In genomic region chr2:109005686-109006204, GRCh38 we compare ENCODE assay signal across 14 cellular contexts. TPM values are rescaled to one million over a fixed set of nuclear protein-coding genes. Genes with fewer than 3 reads are reported as not detected.
DNase-seq lines count a peak whose midpoint lies in the region; ATAC-seq and TF ChIP-seq lines count a peak whose summit lies in the region.
"Had no signal": no experiment of that assay in that cellular context is flagged by ENCODE, and none has a peak within 500 bp of the region (broad histone marks: within the 10 kb centered on the region; RNA-seq: fewer than 3 reads in every experiment).

No MANE protein-coding gene starts in this region.

- H3K4me2 ChIP-seq in IMR-90 (ENCODE audit: low read depth, low read length) (no peak overlapping the region), fibroblast of lung (ENCODE audit: extremely low read depth, insufficient read depth, low read length) (no peak overlapping the region), osteoblast (ENCODE audit: insufficient read depth, low read length) (no peak overlapping the region), neuronal stem cell (ENCODE audit: insufficient read depth, low read length, poor library complexity, severe bottlenecking) (no peak overlapping the region)

- H3K4me1 ChIP-seq in IMR-90 (ENCODE audit: control insufficient read depth, insufficient read depth, low read length) (no peaks in the 10 kb centered on the region), fibroblast of lung (ENCODE audit: control insufficient read depth, extremely low read depth, insufficient read depth, low read length) (no peaks in the 10 kb centered on the region), osteoblast (ENCODE audit: insufficient read depth, low read length) (peaks cover 3% of the 10 kb centered on the region), neuronal stem cell (ENCODE audit: control insufficient read depth in 2 of 2, insufficient read depth in 1 of 2, low read depth in 1 of 2, low read length in 2 of 2) (no peaks in the 10 kb centered on the region)
- H3K4me1 ChIP-seq: gastroesophageal sphincter had no signal

- no peaks in the 10 kb centered on the region for H3K36me3 ChIP-seq in IMR-90 (ENCODE audit: control insufficient read depth, insufficient read depth, low read length)
- no peaks in the 10 kb centered on the region for H3K36me3 ChIP-seq in fibroblast of lung (ENCODE audit: control insufficient read depth, insufficient read depth, low read length)
- no peaks in the 10 kb centered on the region for H3K36me3 ChIP-seq in osteoblast (ENCODE audit: insufficient read depth, low read length)
- no peaks in the 10 kb centered on the region for H3K36me3 ChIP-seq in neuronal stem cell (replicated peaks in 1 of 2; ENCODE audit: control insufficient read depth in 2 of 2, insufficient read depth in 2 of 2, low read length in 2 of 2)
- H3K36me3 ChIP-seq: gastroesophageal sphincter had no signal

- no peak overlapping the region for H4K5ac ChIP-seq in IMR-90 (ENCODE audit: low read depth, low read length)

- H3K27ac ChIP-seq in IMR-90 (ENCODE audit: insufficient read depth, low read length): no peak overlapping the region
- H3K27ac ChIP-seq in fibroblast of lung (ENCODE audit: insufficient read depth, low read length): no peak overlapping the region
- no peak overlapping the region for H3K27ac ChIP-seq in osteoblast (ENCODE audit: low read depth, low read length)
- no peak overlapping the region for H3K27ac ChIP-seq in neuronal stem cell (replicated peaks; ENCODE audit: low read length)
- H3K27ac ChIP-seq: gastroesophageal sphincter had no signal

- H4K20me1 ChIP-seq in IMR-90 (ENCODE audit: insufficient read depth, low read length): no peaks in the 10 kb centered on the region
- no peaks in the 10 kb centered on the region for H4K20me1 ChIP-seq in fibroblast of lung (ENCODE audit: control insufficient read depth, extremely low read depth, insufficient read depth, low read length)
- no peaks in the 10 kb centered on the region for H4K20me1 ChIP-seq in osteoblast (ENCODE audit: insufficient read depth, low read length)

- DNase-seq in AG20443 (ENCODE audit: low spot score) (peak; percentile 39), IMR-90 (no peak), fibroblast of lung (ENCODE audit: low read depth in 2 of 2) (peak; percentile 49 to 52), osteoblast (ENCODE audit: insufficient read length, low spot score, missing footprints) (no peak), neuronal stem cell (ENCODE audit: low spot score) (no peak), cortex of kidney (lab: John Stamatoyannopoulos, UW) (no peak), omental fat pad (ENCODE audit: low spot score) (no peak)
- DNase-seq in activated CD8-positive, alpha-beta memory T cell treated with anti-CD3 and anti-CD28 coated beads, Interleukin-2, amount 50 U/mL, for 48 hours: no peak
- DNase-seq: activated CD4-positive, alpha-beta memory T cell treated with anti-CD3 and anti-CD28 coated beads, Interleukin-2, amount 10 ng/mL, durations not matched to agents 7 days and 5 days; activated naive CD8-positive, alpha-beta T cell treated with anti-CD3 and anti-CD28 coated beads, Interleukin-2, amount 50 U/mL, for 24 hours; DMS79 treated with DMSO at 0.1 percent for 48 hours; mammary epithelial cell; stimulated activated CD4-positive, alpha-beta T cell treated with anti-CD3 and anti-CD28 coated beads, Interleukin-1b, Interleukin-23, amount 100 ng/mL, for 48 hours had no signal

- no TSS peak for BruUV-seq in IMR-90 (replicated peaks; lab: Mats Ljungman, UMichigan)

- TF ChIP-seq CTCF in IMR-90 (conservative IDR thresholded peaks at IDR 0.05; ENCODE audit: low read depth, low read length) (no peak), fibroblast of lung (conservative IDR thresholded peaks at IDR 0.05 in 1 of 2, IDR thresholded peaks at IDR 0.05 in 1 of 2; ENCODE audit: low read depth in 1 of 2, low read length in 2 of 2) (no peak), osteoblast (IDR thresholded peaks at IDR 0.05; ENCODE audit: extremely low read depth, low read depth, low read length) (no peak), omental fat pad (IDR thresholded peaks at IDR 0.05) (no peak)

- H2AK5ac ChIP-seq in IMR-90 (ENCODE audit: low read depth, low read length) (no peak overlapping the region), neuronal stem cell (ENCODE audit: low read depth, low read length) (no peak overlapping the region)

- H3K9me3 ChIP-seq in IMR-90 (ENCODE audit: control insufficient read depth, insufficient read depth, low read length) (no peaks in the 10 kb centered on the region), fibroblast of lung (ENCODE audit: control insufficient read depth, insufficient read depth, low read depth, low read length) (no peaks in the 10 kb centered on the region), osteoblast (ENCODE audit: low read depth, low read length) (no peaks in the 10 kb centered on the region), neuronal stem cell (replicated peaks in 1 of 2; ENCODE audit: control insufficient read depth in 2 of 2, insufficient read depth in 1 of 2, low read depth in 1 of 2, low read length in 2 of 2) (peaks cover 0 to 1% of the 10 kb centered on the region in 2 donors)
- H3K9me3 ChIP-seq: gastroesophageal sphincter had no signal

- H2AFZ ChIP-seq in IMR-90 (replicated peaks; ENCODE audit: low read length, poor library complexity) (no peak overlapping the region), fibroblast of lung (ENCODE audit: low read length) (no peak overlapping the region), osteoblast (ENCODE audit: low read length) (peak overlapping the region; percentile 82), neuronal stem cell (ENCODE audit: low read length) (no peak overlapping the region)

- ATAC-seq in IMR-90 (ENCODE audit: low read depth): no peak
- ATAC-seq in omental fat pad (ENCODE audit: low FRiP score): no peak
- ATAC-seq: activated naive CD8-positive, alpha-beta T cell treated with anti-CD3 and anti-CD28 coated beads, Interleukin-2, amount 50 U/mL, for 24 hours; gastroesophageal sphincter had no signal

- H4K8ac ChIP-seq in IMR-90 (ENCODE audit: low read depth in 2 of 2, low read length in 2 of 2) (no peak overlapping the region), neuronal stem cell (ENCODE audit: low read depth, low read length) (no peak overlapping the region)

- no peak overlapping the region for H2BK20ac ChIP-seq in IMR-90 (ENCODE audit: low read depth, low read length)

- H2BK120ac ChIP-seq in IMR-90 (ENCODE audit: low read depth, low read length) (no peak overlapping the region), neuronal stem cell (ENCODE audit: low read depth, low read length) (no peak overlapping the region)

- dilution Hi-C loops in IMR-90 (cut with HindIII; ENCODE audit: low sequenced_read_pairs, unreplicated experiment): no loop called here

- H3K27me3 ChIP-seq in IMR-90 (ENCODE audit: control insufficient read depth, insufficient read depth, low read length) (peaks cover 38% of the 10 kb centered on the region), fibroblast of lung (ENCODE audit: control insufficient read depth, insufficient read depth, low read length) (peaks cover 7% of the 10 kb centered on the region), osteoblast (ENCODE audit: insufficient read depth, low read length) (peaks cover 22% of the 10 kb centered on the region), neuronal stem cell (ENCODE audit: control insufficient read depth in 3 of 3, insufficient read depth in 3 of 3, low read depth in 1 of 3, low read length in 3 of 3) (peaks cover 0 to 8% (median 0%) of the 10 kb centered on the region in 3 experiments)
- H3K27me3 ChIP-seq: gastroesophageal sphincter had no signal

- TF ChIP-seq RAD21 in IMR-90 (IDR thresholded peaks at IDR 0.05; ENCODE audit: low read length): no peak

- no peak overlapping the region for H2BK12ac ChIP-seq in neuronal stem cell (ENCODE audit: low read length)

- CTCF ChIA-PET in IMR-90 (lab: Yijun Ruan, JAX): no interaction called here

- 77% methylated on average over 11 of the region's 20 CpGs; no CpG with 5 or more reads in 1 of the 2 experiments for WGBS in IMR-90 (ENCODE audit: extremely low coverage in 2 of 2, insufficient read length in 1 of 2), 2 experiments
- WGBS in neuronal stem cell (ENCODE audit: extremely low coverage in 2 of 2, insufficient read length in 2 of 2, insufficient replicate concordance in 1 of 2), 2 donors: no CpG with 5 or more reads among the region's 20 CpGs

- H3K79me2 ChIP-seq in fibroblast of lung (ENCODE audit: control insufficient read depth, insufficient read depth, low read length): no peaks in the 10 kb centered on the region
- no peaks in the 10 kb centered on the region for H3K79me2 ChIP-seq in osteoblast (ENCODE audit: insufficient read depth, low read length)

- H3K79me1 ChIP-seq in IMR-90 (ENCODE audit: low read depth in 1 of 2, low read length in 2 of 2) (no peaks in the 10 kb centered on the region), neuronal stem cell (ENCODE audit: low read depth, low read length) (no peaks in the 10 kb centered on the region)

- H3K18ac ChIP-seq in IMR-90 (ENCODE audit: low read depth, low read length) (no peak overlapping the region), neuronal stem cell (ENCODE audit: low read length) (no peak overlapping the region)

- no peaks in the 10 kb centered on the region for H3K9me1 ChIP-seq in IMR-90 (ENCODE audit: insufficient read depth, low read length)

- H3K14ac ChIP-seq in IMR-90 (replicated peaks; ENCODE audit: low read depth, low read length) (no peak overlapping the region), neuronal stem cell (ENCODE audit: low read length) (no peak overlapping the region)

- no peak overlapping the region for H2BK15ac ChIP-seq in IMR-90 (ENCODE audit: low read depth, low read length)
- no peak overlapping the region for H2BK15ac ChIP-seq in neuronal stem cell (ENCODE audit: low read length)

- H3K23ac ChIP-seq in IMR-90 (ENCODE audit: low read depth, low read length): no peak overlapping the region
- no peak overlapping the region for H3K23ac ChIP-seq in neuronal stem cell (ENCODE audit: low read depth, low read length, poor library complexity)

- H3K4ac ChIP-seq in IMR-90 (ENCODE audit: low read depth, low read length): no peak overlapping the region
- no peak overlapping the region for H3K4ac ChIP-seq in neuronal stem cell (ENCODE audit: low read length)

- H2BK5ac ChIP-seq in IMR-90 (ENCODE audit: low read depth, low read length, poor library complexity, severe bottlenecking): no peak overlapping the region
- H2BK5ac ChIP-seq in neuronal stem cell (ENCODE audit: low read length): no peak overlapping the region

- intact Hi-C loops in IMR-90 (cut with micrococcal nuclease): no loop called here

- in situ Hi-C loops in IMR-90 (cut with MboI; ENCODE audit: low sequenced_read_pairs): no loop called here

- H3K56ac ChIP-seq in IMR-90 (ENCODE audit: extremely low read depth, insufficient read depth, low read length): no peak overlapping the region

- H4K91ac ChIP-seq in IMR-90 (ENCODE audit: insufficient read depth, low read depth, low read length) (no peak overlapping the region), neuronal stem cell (ENCODE audit: low read depth, low read length, poor library complexity) (no peak overlapping the region)

- no peak overlapping the region for H2AK9ac ChIP-seq in IMR-90 (replicated peaks; ENCODE audit: low read depth, low read length, poor library complexity)

- no peak overlapping the region for H3K9ac ChIP-seq in IMR-90 (ENCODE audit: low read depth, low read length)
- no peak overlapping the region for H3K9ac ChIP-seq in fibroblast of lung (ENCODE audit: insufficient read depth, low read length)
- no peak overlapping the region for H3K9ac ChIP-seq in neuronal stem cell (ENCODE audit: low read depth, low read length, poor library complexity)

- H3K4me3 ChIP-seq in IMR-90 (ENCODE audit: insufficient read depth, low read depth, low read length) (no peak overlapping the region), fibroblast of lung (replicated peaks in 1 of 4; ENCODE audit: control extremely low read depth in 1 of 4, insufficient read depth in 1 of 4, low read depth in 3 of 4, low read length in 4 of 4) (no peak overlapping the region), osteoblast (ENCODE audit: insufficient read depth, low read length) (peak overlapping the region; percentile 10), neuronal stem cell (ENCODE audit: low read length in 2 of 2) (no peak overlapping the region)
- H3K4me3 ChIP-seq: gastroesophageal sphincter had no signal

- POLR2A ChIA-PET in IMR-90 (lab: Charles Lee; ENCODE audit: unreplicated experiment): no interaction called here

- TF ChIP-seq POLR2A in IMR-90 (IDR thresholded peaks at IDR 0.05; ENCODE audit: low read depth, low read length): no peak

RNA-seq across cellular contexts. Expression of gene EDAR, which starts 16.7 kb away (rescaled TPM):
- total RNA-seq in IMR-90 (2012; rRNA removed) (not detected in 2 replicates), fibroblast of lung (not detected in 2 replicates), osteoblast (not detected in 2 replicates), omental fat pad (not detected)
- polyA plus RNA-seq in IMR-90 (2012; rRNA removed) (not detected in 2 replicates), fibroblast of lung (not detected in 2 replicates)
- not detected in 2 replicates for polyA plus RNA-seq in IMR-90 (2012; cell fraction: cytosol; rRNA removed)
- not detected in 2 replicates for polyA plus RNA-seq in IMR-90 (2012; cell fraction: nucleus; rRNA removed; ENCODE audit: low replicate concordance)
- not detected in 2 replicates for polyA plus RNA-seq in fibroblast of lung (2012)
- polyA minus RNA-seq in fibroblast of lung (ENCODE audit: low replicate concordance): not detected in 2 replicates
- polyA plus RNA-seq in neuronal stem cell (2013, experiment 1 of 2): not detected
- not detected for polyA plus RNA-seq in neuronal stem cell (2013, experiment 2 of 2)
- total RNA-seq: activated CD4-positive, alpha-beta memory T cell treated with anti-CD3 and anti-CD28 coated beads, Interleukin-2, amount 10 ng/mL, durations not matched to agents 7 days and 5 days had no signal

Comparison
In these comparisons a context has a peak if more than half of its experiments do, and no peak if none do; other contexts are left out.
1. DNase-seq: peak in AG20443 (single experiment) and fibroblast of lung (2 of 2); none in IMR-90 (single experiment), osteoblast (single experiment), neuronal stem cell (single experiment), cortex of kidney (single experiment), omental fat pad (single experiment) and activated CD8-positive, alpha-beta memory T cell treated with anti-CD3 and anti-CD28 coated beads, Interleukin-2, amount 50 U/mL, for 48 hours (single experiment).